Comparison of ENCODE assay signal across 8 cellular contexts in genomic region chr14:34520304-34520964, GRCh38. TPM values are rescaled to one million over a fixed set of nuclear protein-coding genes. Genes with fewer than 3 reads are reported as not detected.
DNase-seq lines count a peak whose midpoint lies in the region; ATAC-seq, FAIRE-seq and TF ChIP-seq lines count a peak whose summit lies in the region.
"Not testable (repeated sequence)": the region's sequence is repeated elsewhere in the genome, so short reads cannot be mapped to it uniquely, and the experiment has no call there.

No MANE protein-coding gene starts in this region.

- TF ChIP-seq CTCF in GM23338 (conservative IDR thresholded peaks at IDR 0.05; ENCODE audit: low read depth in 2 of 2); RWPE1 (conservative IDR thresholded peaks at IDR 0.05; ENCODE audit: low read depth); esophagus squamous epithelium (IDR thresholded peaks at IDR 0.05); HepG2 (CRISPR knock-in tag; IDR thresholded peaks at IDR 0.05); nephron progenitor cell (IDR thresholded peaks at IDR 0.05): not testable (repeated sequence)
- peak in 1 of 5 experiments; percentile 16 for TF ChIP-seq CTCF in transverse colon (IDR thresholded peaks at IDR 0.05)

- TF ChIP-seq EP300 in HepG2 (IDR thresholded peaks at IDR 0.05; ENCODE audit: low read depth in 2 of 2, low read length in 2 of 2); HepG2 (CRISPR knock-in tag; IDR thresholded peaks at IDR 0.05; ENCODE audit: borderline replicate concordance): not testable (repeated sequence)
- TF ChIP-seq EP300 in transverse colon (IDR thresholded peaks at IDR 0.05; ENCODE audit: low read depth): peak; percentile 23

- H3K36me3 ChIP-seq in GM23338 (ENCODE audit: insufficient read depth) (peaks cover 37% of the 10 kb centered on the region), esophagus squamous epithelium (peaks cover 4 to 100% (median 54%) of the 10 kb centered on the region in 3 donors), HepG2 (replicated peaks in 1 of 2; ENCODE audit: control insufficient read depth in 1 of 2, insufficient read depth in 2 of 2, low read length in 2 of 2) (peaks cover 47 to 81% of the 10 kb centered on the region in 2 experiments), transverse colon (peaks cover 3 to 75% (median 40%) of the 10 kb centered on the region in 4 donors)

- not testable (repeated sequence) for H3K4me3 Mint-ChIP-seq in GM23338; activated naive CD4-positive, alpha-beta T cell treated with anti-CD3 and anti-CD28 coated beads for 36 hours; central memory CD8-positive, alpha-beta T cell; nephron progenitor cell

- TF ChIP-seq POLR2A in esophagus squamous epithelium (IDR thresholded peaks at IDR 0.05); HepG2 (IDR thresholded peaks at IDR 0.05; ENCODE audit: insufficient read depth in 1 of 2, low read depth in 2 of 2, low read length in 2 of 2); transverse colon (IDR thresholded peaks at IDR 0.05): not testable (repeated sequence)

- TSS peak; percentile 9 for BruUV-seq in HepG2 (replicated peaks; lab: Mats Ljungman, UMichigan)

- H3K9me3 Mint-ChIP-seq in GM23338; activated naive CD4-positive, alpha-beta T cell treated with anti-CD3 and anti-CD28 coated beads for 36 hours; central memory CD8-positive, alpha-beta T cell; nephron progenitor cell: not testable (repeated sequence)

- not testable (repeated sequence) for FAIRE-seq in HepG2 (lab: Jason Lieb, UNC)

- H3K79me2 ChIP-seq in GM23338 (replicated peaks; ENCODE audit: insufficient read depth); HepG2 (ENCODE audit: insufficient read depth, low read length): not testable (repeated sequence)

- H3K9me3 ChIP-seq in esophagus squamous epithelium; HepG2 (ENCODE audit: low read length); transverse colon: not testable (repeated sequence)

- not testable (repeated sequence) for TF ChIP-seq RAD21 in HepG2 (CRISPR knock-in tag; IDR thresholded peaks at IDR 0.05)

- H3F3A ChIP-seq in GM23338 (replicated peaks; ENCODE audit: low read depth): not testable (repeated sequence)

- H3K36me3 Mint-ChIP-seq in GM23338 (ENCODE audit: low read depth) (peaks cover 64% of the 10 kb centered on the region), nephron progenitor cell (ENCODE audit: low read depth) (peaks cover 88% of the 10 kb centered on the region)
- H3K36me3 Mint-ChIP-seq in activated naive CD4-positive, alpha-beta T cell treated with anti-CD3 and anti-CD28 coated beads for 36 hours (ENCODE audit: low read depth): peaks cover 55% of the 10 kb centered on the region
- peaks cover 81% of the 10 kb centered on the region for H3K36me3 Mint-ChIP-seq in central memory CD8-positive, alpha-beta T cell (ENCODE audit: insufficient read depth)

- 0 out of 2 replicates have a peak overlapping the region, but pooled peaks have one; percentile 55 for H3K27ac ChIP-seq in GM23338 (ENCODE audit: low read depth)
- H3K27ac ChIP-seq in RWPE1: peak overlapping the region; percentile 23; the same call in 1 of the 2 replicates
- peak overlapping the region in 3 of 4 donors; percentile 3 to 44 (median 42) for H3K27ac ChIP-seq in esophagus squamous epithelium
- H3K27ac ChIP-seq in HepG2 (ENCODE audit: extremely low read length, insufficient read depth, low read length): not testable (repeated sequence)
- H3K27ac ChIP-seq in transverse colon: peak overlapping the region; percentile 86 to 93 (median 90)

- not testable (repeated sequence) for H3K9me2 ChIP-seq in GM23338 (ENCODE audit: insufficient read depth)

- not testable (repeated sequence) for DNase-seq in GM23338 (ENCODE audit: low spot score); RWPE1 (ENCODE audit: low spot score); activated naive CD4-positive, alpha-beta T cell treated with anti-CD3 and anti-CD28 coated beads for 36 hours; central memory CD8-positive, alpha-beta T cell (ENCODE audit: low spot score in 2 of 2); esophagus squamous epithelium (lab: John Stamatoyannopoulos, UW); HepG2 (ENCODE audit: low spot score); nephron progenitor cell
- DNase-seq in transverse colon: peak; percentile 66

- intact Hi-C loops in activated naive CD4-positive, alpha-beta T cell treated with anti-CD3 and anti-CD28 coated beads for 36 hours (cut with micrococcal nuclease); esophagus squamous epithelium (cut with DNase I); HepG2 (cut with micrococcal nuclease; ENCODE audit: unreplicated experiment); transverse colon (cut with DNase I; ENCODE audit: low total_unique reads): not testable (repeated sequence)

- not testable (repeated sequence) for H3K4me3 ChIP-seq in GM23338; esophagus squamous epithelium; HepG2 (replicated peaks in 1 of 3; ENCODE audit: insufficient read depth in 1 of 3, low read depth in 2 of 3, low read length in 3 of 3); transverse colon

- in situ Hi-C loops in HepG2 (cut with HindIII; ENCODE audit: extremely low pct_ligation_motif_present, low pct_unique_long_range_greater_than_20kb); transverse colon (cut with MboI; ENCODE audit: low pct_ligation_motif_present in 1 of 4, low pct_unique_long_range_greater_than_20kb in 1 of 4, low sequenced_read_pairs in 3 of 4): not testable (repeated sequence)

- CTCF ChIA-PET in RWPE1 (lab: Yijun Ruan, JAX); activated naive CD4-positive, alpha-beta T cell treated with anti-CD3 and anti-CD28 coated beads for 36 hours (lab: Charles Lee); HepG2 (lab: Yijun Ruan, JAX; ENCODE audit: low intra/inter-chr PET ratio, low total read pairs): not testable (repeated sequence)

- not testable (repeated sequence) for H3K4me1 Mint-ChIP-seq in GM23338; activated naive CD4-positive, alpha-beta T cell treated with anti-CD3 and anti-CD28 coated beads for 36 hours (ENCODE audit: low read depth); central memory CD8-positive, alpha-beta T cell; nephron progenitor cell

- POLR2A ChIA-PET in RWPE1 (lab: Yijun Ruan, JAX; ENCODE audit: low non-redundant PET): not testable (repeated sequence)
- POLR2A ChIA-PET in HepG2 (lab: Yijun Ruan, JAX): interaction anchor here (1.2 to 1.5 kb wide), 2 partner anchors 15 to 58 kb away, joined by 3 read pairs; partner anchors contain the start of gene SPTSSA

- H4K20me1 ChIP-seq in GM23338 (replicated peaks; ENCODE audit: insufficient read depth); HepG2 (ENCODE audit: insufficient read depth, low read length): not testable (repeated sequence)

- H2AFZ ChIP-seq in GM23338; HepG2 (ENCODE audit: low read length): not testable (repeated sequence)

- whole genome bisulfite sequencing in esophagus squamous epithelium, 2 donors: 80 to 85% methylated on average over 7 of the region's 7 CpGs
- 97% methylated on average over 7 of the region's 7 CpGs for WGBS in HepG2 (ENCODE audit: low lambda C conversion rate)
- 70 to 81% methylated on average over 3 to 7 of the region's 7 CpGs for WGBS in transverse colon (ENCODE audit: low coverage in 1 of 2), 2 donors

- H3K4me2 ChIP-seq in GM23338; HepG2 (ENCODE audit: low read depth, low read length): not testable (repeated sequence)

- not testable (repeated sequence) for H3K27ac Mint-ChIP-seq in GM23338
- H3K27ac Mint-ChIP-seq in activated naive CD4-positive, alpha-beta T cell treated with anti-CD3 and anti-CD28 coated beads for 36 hours: peak overlapping the region; percentile 59
- peak overlapping the region; percentile 22 for H3K27ac Mint-ChIP-seq in central memory CD8-positive, alpha-beta T cell (ENCODE audit: low read depth)
- H3K27ac Mint-ChIP-seq in nephron progenitor cell: peak overlapping the region; percentile 34

- not testable (repeated sequence) for H3K9ac ChIP-seq in HepG2 (ENCODE audit: insufficient read depth, low read depth, low read length)

- not testable (repeated sequence) for H3K27me3 ChIP-seq in GM23338 (ENCODE audit: insufficient read depth); esophagus squamous epithelium; HepG2 (ENCODE audit: control insufficient read depth in 1 of 2, insufficient read depth in 2 of 2, low read length in 2 of 2); transverse colon

- not testable (repeated sequence) for ATAC-seq in GM23338; central memory CD8-positive, alpha-beta T cell (replicated peaks; ENCODE audit: extremely low read depth, poor library complexity, severe bottlenecking)
- ATAC-seq in HepG2: peak; percentile 64

- not testable (repeated sequence) for H3K4me1 ChIP-seq in GM23338 (ENCODE audit: insufficient read depth); HepG2 (ENCODE audit: insufficient read depth, low read length)
- H3K4me1 ChIP-seq in esophagus squamous epithelium (peaks cover 0 to 14% (median 0%) of the 10 kb centered on the region in 3 donors), transverse colon (peaks cover 10 to 48% (median 22%) of the 10 kb centered on the region in 4 donors)

- not testable (repeated sequence) for H3K27me3 Mint-ChIP-seq in GM23338 (ENCODE audit: insufficient read depth, low read depth, poor library complexity); activated naive CD4-positive, alpha-beta T cell treated with anti-CD3 and anti-CD28 coated beads for 36 hours (ENCODE audit: low read depth); central memory CD8-positive, alpha-beta T cell; nephron progenitor cell (ENCODE audit: low read depth, poor library complexity)

RNA-seq across cellular contexts. Expression of gene EAPP, which starts 19.1 kb away (rescaled TPM):
- total RNA-seq in GM23338 (2014; rRNA removed; shearing (Covaris generic)): 25.0 and 31.6 TPM in 2 replicates
- 53.6 and 64.0 TPM in 2 replicates for polyA plus RNA-seq in GM23338 (2016; fragmentation: Nextera tagmentation; extraction: Ambion mirVana)
- 10 to 100 TPM; 34.0 to 35.4 TPM for total RNA-seq in activated naive CD4-positive, alpha-beta T cell treated with anti-CD3 and anti-CD28 coated beads for 36 hours
- 10 to 100 TPM; 14.6 to 39.7 (median 30.7) TPM for total RNA-seq in esophagus squamous epithelium
- total RNA-seq in HepG2 (2016; rRNA removed; fragmentation: Illumina TruSeq; extraction: Trizol): 110 and 163 TPM in 2 replicates
- 16.4 and 17.4 TPM in 2 replicates for total RNA-seq in HepG2 (2016; cell fraction: cytosol; rRNA removed; fragmentation: Illumina TruSeq; extraction: Trizol; ENCODE audit: low read depth)
- total RNA-seq in HepG2 (2016; cell fraction: insoluble cytoplasmic fraction; rRNA removed; fragmentation: Illumina TruSeq; extraction: Trizol): 111 and 170 TPM in 2 replicates
- 31.8 and 35.9 TPM in 2 replicates for total RNA-seq in HepG2 (2016; cell fraction: membrane; rRNA removed; fragmentation: Illumina TruSeq; extraction: Trizol)
- 50.7 and 59.2 TPM in 2 replicates for total RNA-seq in HepG2 (2016; cell fraction: nucleus; rRNA removed; fragmentation: Illumina TruSeq; extraction: Trizol)
- 57.8 and 68.7 TPM in 2 replicates for polyA plus RNA-seq in HepG2 (2011; rRNA removed)
- 33.0 and 55.6 TPM in 2 replicates for polyA plus RNA-seq in HepG2 (2011; cell fraction: cytosol; rRNA removed)
- polyA plus RNA-seq in HepG2 (2011; cell fraction: nucleus; rRNA removed): 13.9 and 18.7 TPM in 2 replicates
- 52.5 and 74.2 TPM in 2 replicates for polyA plus RNA-seq in HepG2 (2012)
- polyA plus RNA-seq in HepG2 (2016; cell fraction: cytosol; fragmentation: Illumina TruSeq; extraction: Trizol; ENCODE audit: low read depth): 13.9 and 14.8 TPM in 2 replicates
- 142 and 152 TPM in 2 replicates for polyA plus RNA-seq in HepG2 (2016; cell fraction: insoluble cytoplasmic fraction; fragmentation: Illumina TruSeq; extraction: Trizol; ENCODE audit: low read depth)
- 22.0 and 26.2 TPM in 2 replicates for polyA plus RNA-seq in HepG2 (2016; cell fraction: membrane; fragmentation: Illumina TruSeq; extraction: Trizol; ENCODE audit: low read depth)
- 50.5 and 52.0 TPM in 2 replicates for polyA plus RNA-seq in HepG2 (2016; cell fraction: nucleus; fragmentation: Illumina TruSeq; extraction: Trizol; ENCODE audit: insufficient read depth, low read depth)
- polyA minus RNA-seq in HepG2 (2011; rRNA and poly(A)+ RNA removed; ENCODE audit: low replicate concordance): 11.0 and 20.1 TPM in 2 replicates
- 37.9 and 41.4 TPM in 2 replicates for polyA minus RNA-seq in HepG2 (2011; cell fraction: cytosol; rRNA and poly(A)+ RNA removed)
- polyA minus RNA-seq in HepG2 (2011; cell fraction: nucleus; rRNA and poly(A)+ RNA removed): 48.5 and 48.9 TPM in 2 replicates
- 10 to 100 TPM; 16.1 to 83.6 (median 38.8) TPM for total RNA-seq in transverse colon

RNA-seq across cellular contexts. Expression of gene SPTSSA, which starts 58.4 kb away (rescaled TPM):
- 22.3 and 27.5 TPM in 2 replicates for total RNA-seq in GM23338 (2014; rRNA removed; shearing (Covaris generic))
- 33.5 and 36.4 TPM in 2 replicates for polyA plus RNA-seq in GM23338 (2016; fragmentation: Nextera tagmentation; extraction: Ambion mirVana)
- 1 to 10 TPM; 5.8 to 6.2 TPM for total RNA-seq in activated naive CD4-positive, alpha-beta T cell treated with anti-CD3 and anti-CD28 coated beads for 36 hours
- total RNA-seq in esophagus squamous epithelium: 10 to 100 TPM in 3 of 4 donors, 1 to 10 TPM in 1; 9.4 to 35.0 (median 17.3) TPM
- total RNA-seq in HepG2 (2016; rRNA removed; fragmentation: Illumina TruSeq; extraction: Trizol): 19.1 and 26.6 TPM in 2 replicates
- 6.3 and 6.7 TPM in 2 replicates for total RNA-seq in HepG2 (2016; cell fraction: cytosol; rRNA removed; fragmentation: Illumina TruSeq; extraction: Trizol; ENCODE audit: low read depth)
- 21.4 and 27.7 TPM in 2 replicates for total RNA-seq in HepG2 (2016; cell fraction: insoluble cytoplasmic fraction; rRNA removed; fragmentation: Illumina TruSeq; extraction: Trizol)
- 21.8 and 22.7 TPM in 2 replicates for total RNA-seq in HepG2 (2016; cell fraction: membrane; rRNA removed; fragmentation: Illumina TruSeq; extraction: Trizol)
- 17.5 and 18.0 TPM in 2 replicates for total RNA-seq in HepG2 (2016; cell fraction: nucleus; rRNA removed; fragmentation: Illumina TruSeq; extraction: Trizol)
- 71.7 and 86.1 TPM in 2 replicates for polyA plus RNA-seq in HepG2 (2011; rRNA removed)
- 77.8 and 91.0 TPM in 2 replicates for polyA plus RNA-seq in HepG2 (2011; cell fraction: cytosol; rRNA removed)
- polyA plus RNA-seq in HepG2 (2011; cell fraction: nucleus; rRNA removed): 27.9 and 29.6 TPM in 2 replicates
- 81.4 and 85.6 TPM in 2 replicates for polyA plus RNA-seq in HepG2 (2012)
- polyA plus RNA-seq in HepG2 (2016; cell fraction: cytosol; fragmentation: Illumina TruSeq; extraction: Trizol; ENCODE audit: low read depth): 19.6 and 23.2 TPM in 2 replicates
- polyA plus RNA-seq in HepG2 (2016; cell fraction: insoluble cytoplasmic fraction; fragmentation: Illumina TruSeq; extraction: Trizol; ENCODE audit: low read depth): 98.4 and 103 TPM in 2 replicates
- polyA plus RNA-seq in HepG2 (2016; cell fraction: membrane; fragmentation: Illumina TruSeq; extraction: Trizol; ENCODE audit: low read depth): 54.7 and 54.8 TPM in 2 replicates
- 83.9 and 93.7 TPM in 2 replicates for polyA plus RNA-seq in HepG2 (2016; cell fraction: nucleus; fragmentation: Illumina TruSeq; extraction: Trizol; ENCODE audit: insufficient read depth, low read depth)
- 56.5 and 79.5 TPM in 2 replicates for polyA minus RNA-seq in HepG2 (2011; rRNA and poly(A)+ RNA removed; ENCODE audit: low replicate concordance)
- 35.3 and 39.6 TPM in 2 replicates for polyA minus RNA-seq in HepG2 (2011; cell fraction: cytosol; rRNA and poly(A)+ RNA removed)
- polyA minus RNA-seq in HepG2 (2011; cell fraction: nucleus; rRNA and poly(A)+ RNA removed): 15.4 and 17.6 TPM in 2 replicates
- total RNA-seq in transverse colon: 10 to 100 TPM in 3 of 4 donors, 1 to 10 TPM in 1; 4.8 to 45.7 (median 28.4) TPM
